ENCODE assay signal across 1 cellular context in genomic region chr3:42749753-42750231, GRCh38.
TF ChIP-seq lines count a peak whose summit lies in the region.

No MANE protein-coding gene starts in this region.

TF ChIP-seq in GM12878, 131 proteins besides CTCF, POLR2A, EP300 and RAD21:
- TF ChIP-seq BCLAF1 (IDR thresholded peaks at IDR 0.05) (no peak), JUNB (IDR thresholded peaks at IDR 0.05) (no peak), YBX1 (IDR thresholded peaks at IDR 0.05) (no peak), CEBPZ (IDR thresholded peaks at IDR 0.05; ENCODE audit: low read depth, low read length) (no peak)
